In genomic region chr20:62820208-62820961, GRCh38 we compare ENCODE assay signal across 1 cellular context.
TF ChIP-seq lines count a peak whose summit lies in the region.

No MANE protein-coding gene starts in this region.

TF ChIP-seq in WTC11, 78 proteins besides CTCF, POLR2A, EP300 and RAD21 (continued from another document):
- TF ChIP-seq ZNF532 (CRISPR knock-in tag; IDR thresholded peaks at IDR 0.05; ENCODE audit: borderline replicate concordance): no peak
- no peak for TF ChIP-seq ZBTB43 (CRISPR knock-in tag; IDR thresholded peaks at IDR 0.05)
- no peak for TF ChIP-seq TCF7 (CRISPR knock-in tag; IDR thresholded peaks at IDR 0.05; ENCODE audit: low read depth)
- no peak for TF ChIP-seq RELA (CRISPR knock-in tag; IDR thresholded peaks at IDR 0.05; ENCODE audit: borderline replicate concordance)
- TF ChIP-seq NFATC4 (CRISPR knock-in tag; IDR thresholded peaks at IDR 0.05): no peak
- no peak for TF ChIP-seq ESRRA (CRISPR knock-in tag; IDR thresholded peaks at IDR 0.05; ENCODE audit: borderline replicate concordance)
- no peak for TF ChIP-seq NR1H2 (CRISPR knock-in tag; IDR thresholded peaks at IDR 0.05)
- TF ChIP-seq KAT7 (CRISPR knock-in tag; IDR thresholded peaks at IDR 0.05; ENCODE audit: borderline replicate concordance): no peak
- no peak for TF ChIP-seq ATF1 (CRISPR knock-in tag; IDR thresholded peaks at IDR 0.05)
- no peak for TF ChIP-seq USF2 (CRISPR knock-in tag; IDR thresholded peaks at IDR 0.05)
- no peak for TF ChIP-seq IRF1 (CRISPR knock-in tag; IDR thresholded peaks at IDR 0.05)
- TF ChIP-seq SMAD3 (CRISPR knock-in tag; IDR thresholded peaks at IDR 0.05; ENCODE audit: borderline replicate concordance): no peak
- no peak for TF ChIP-seq ATF3 (CRISPR knock-in tag; conservative IDR thresholded peaks at IDR 0.05)
- no peak for TF ChIP-seq ZNF121 (CRISPR knock-in tag; IDR thresholded peaks at IDR 0.05)
- TF ChIP-seq ZNF281 (CRISPR knock-in tag; IDR thresholded peaks at IDR 0.05): no peak
- no peak for TF ChIP-seq ZNF416 (CRISPR knock-in tag; IDR thresholded peaks at IDR 0.05)
